In the genomic region with DNA sequence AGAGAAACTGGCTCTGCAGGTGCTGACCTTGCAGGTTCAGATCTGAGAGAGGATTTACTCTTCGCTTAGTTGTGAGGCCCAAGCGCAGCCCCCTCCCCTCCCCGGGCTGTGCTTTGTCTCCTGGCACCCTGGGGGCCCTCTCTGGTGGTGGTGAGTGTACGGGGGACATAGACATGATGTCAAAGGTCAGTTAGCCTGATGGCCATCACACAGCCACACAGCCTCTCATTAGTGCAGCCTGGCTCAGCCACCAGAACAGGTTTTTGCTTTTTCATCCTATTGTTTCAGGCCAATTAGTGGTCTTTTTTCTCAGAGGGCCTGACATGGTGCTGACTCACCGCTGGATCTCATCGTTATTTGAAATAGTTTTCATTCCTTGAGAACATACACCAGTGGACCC, we compare ENCODE assay signal across 18 cellular contexts.
DNase-seq lines count a peak whose midpoint lies in the region; ATAC-seq and TF ChIP-seq lines count a peak whose summit lies in the region.
"Had no signal": no experiment of that assay in that cellular context is flagged by ENCODE, and none has a peak within 500 bp of the region (broad histone marks: within the 10 kb centered on the region; RNA-seq: fewer than 3 reads in every experiment).

No MANE protein-coding gene starts in this region.

- ATAC-seq in left ventricle myocardium superior = no peak
- ATAC-seq: K562 had no signal

- DNase-seq in ELF-1 (ENCODE audit: low read depth, low spot score) (peak; percentile 79), astrocyte of the hippocampus (ENCODE audit: low read depth, low spot score) (peak; percentile 44), islet precursor cell (peak; percentile 98), retinal pigment epithelial cell (ENCODE audit: low read depth) (peak; percentile 51), CD1c-positive myeloid dendritic cell (ENCODE audit: extremely low spot score) (no peak), tibial artery (no peak), left ventricle myocardium superior (no peak), MCF 10A (ENCODE audit: unreplicated experiment) (no peak)
- DNase-seq: CD8-positive, alpha-beta memory T cell; DND-41; GF-D8; GM23248 had no signal

- CTCF ChIA-PET in MCF 10A (lab: Yijun Ruan, JAX) = interaction anchor here (0.6 to 1.6 kb wide), 3 partner anchors 19 to 1010 kb away, joined by 3 read pairs; no protein-coding TSS in a partner anchor

- no peak overlapping the region for H3K27ac Mint-ChIP-seq in MCF 10A (ENCODE audit: low read depth, unreplicated experiment)
- H3K27ac Mint-ChIP-seq: CD14-positive monocyte; CD8-positive, alpha-beta memory T cell had no signal

- no peak overlapping the region for H3K4me3 Mint-ChIP-seq in MCF 10A (ENCODE audit: unreplicated experiment)
- H3K4me3 Mint-ChIP-seq: CD14-positive monocyte; CD8-positive, alpha-beta memory T cell had no signal

- no peak for TF ChIP-seq CTCF in retinal pigment epithelial cell (conservative IDR thresholded peaks at IDR 0.05; ENCODE audit: low read depth, low read length)
- no peak for TF ChIP-seq CTCF in tibial artery (IDR thresholded peaks at IDR 0.05)
- no peak for TF ChIP-seq CTCF in MCF 10A (IDR thresholded peaks at IDR 0.05; ENCODE audit: unreplicated experiment)

- no peaks in the 10 kb centered on the region for H3K36me3 Mint-ChIP-seq in MCF 10A (ENCODE audit: insufficient read depth, unreplicated experiment)
- H3K36me3 Mint-ChIP-seq: CD14-positive monocyte had no signal

- H3K36me3 ChIP-seq in tibial artery = no peaks in the 10 kb centered on the region
- H3K36me3 ChIP-seq: HAP-1 had no signal

- POLR2A ChIA-PET in MCF 10A (lab: Yijun Ruan, JAX) = no interaction called here

- H3K4me1 ChIP-seq in tibial artery = no peaks in the 10 kb centered on the region
- H3K4me1 ChIP-seq: Caco-2, HAP-1 had no signal

- intact Hi-C loops in tibial artery (cut with DNase I; ENCODE audit: low total_unique reads) = no loop called here
- intact Hi-C loops in left ventricle myocardium superior (cut with micrococcal nuclease) = no loop called here
- intact Hi-C loops in MCF 10A (cut with micrococcal nuclease) = no loop called here

- no peaks in the 10 kb centered on the region for H3K27me3 Mint-ChIP-seq in MCF 10A (ENCODE audit: insufficient read depth, unreplicated experiment)
- H3K27me3 Mint-ChIP-seq: CD8-positive, alpha-beta memory T cell had no signal

- BruUV-seq in MCF 10A (replicated peaks; lab: Mats Ljungman, UMichigan) = no TSS peak

- H3K27me3 ChIP-seq in tibial artery = no peaks in the 10 kb centered on the region

- peaks cover 24% of the 10 kb centered on the region for H3K9me3 Mint-ChIP-seq in MCF 10A (ENCODE audit: unreplicated experiment)

- H3K4me3 ChIP-seq in retinal pigment epithelial cell (ENCODE audit: low read length) (no peak overlapping the region), tibial artery (no peak overlapping the region)
- H3K4me3 ChIP-seq: GM23248, HAP-1, K562 had no signal

- H3K27ac ChIP-seq in tibial artery = no peak overlapping the region
- H3K27ac ChIP-seq: 22Rv1, GM23248, HL-60 had no signal

- H3K9me3 ChIP-seq in tibial artery = no peaks in the 10 kb centered on the region
- H3K9me3 ChIP-seq: Caco-2, HAP-1 had no signal

- H3K4me1 Mint-ChIP-seq in MCF 10A (ENCODE audit: insufficient read depth, unreplicated experiment) = no peaks in the 10 kb centered on the region
- H3K4me1 Mint-ChIP-seq: CD14-positive monocyte; CD8-positive, alpha-beta memory T cell had no signal

Comparison
In these comparisons a context has a peak if more than half of its experiments do, and no peak if none do; other contexts are left out.
1. DNase-seq: peak in ELF-1 (single experiment), astrocyte of the hippocampus (single experiment), islet precursor cell (single experiment) and retinal pigment epithelial cell (single experiment); none in CD1c-positive myeloid dendritic cell (single experiment), tibial artery (0 of 2), left ventricle myocardium superior (single experiment) and MCF 10A (single experiment).